8 cellular contexts compared by ENCODE assay signal in the genomic region with DNA sequence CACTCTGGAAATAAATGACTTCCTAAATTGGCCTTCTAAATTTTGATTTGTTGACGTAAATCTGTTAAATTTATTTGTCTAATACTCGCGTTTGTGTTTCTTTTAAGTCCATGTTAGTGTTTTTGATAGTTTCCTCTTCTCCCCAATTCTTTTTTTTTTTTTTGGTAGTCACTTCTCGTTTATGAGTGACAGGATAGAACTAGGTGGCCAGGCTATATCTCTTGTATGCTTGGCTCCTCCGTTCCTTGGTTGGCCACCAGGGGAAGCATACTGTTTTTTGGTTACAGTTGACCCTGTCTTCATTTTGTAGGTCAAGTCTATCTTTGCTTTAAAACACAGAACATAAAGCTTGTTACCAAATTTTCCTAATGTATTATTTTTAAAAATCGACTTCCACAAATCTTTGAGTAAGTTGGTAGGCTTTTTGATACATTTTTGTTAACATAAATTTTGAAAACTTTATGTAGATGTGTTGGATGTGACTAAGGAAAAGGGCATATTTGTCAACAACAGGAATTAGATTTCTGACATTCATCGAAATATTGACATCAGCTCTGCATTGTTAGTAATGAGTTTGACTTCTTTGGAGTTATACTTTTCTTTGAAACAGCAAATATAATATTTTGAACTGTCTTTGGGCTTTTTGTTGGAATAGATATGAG. TPM values are rescaled to one million over a fixed set of nuclear protein-coding genes. Genes with fewer than 3 reads are reported as not detected.
DNase-seq lines count a peak whose midpoint lies in the region; ATAC-seq and TF ChIP-seq lines count a peak whose summit lies in the region.

No MANE protein-coding gene starts in this region.

- H3K4me3 ChIP-seq in CD4-positive, CD25-positive, alpha-beta regulatory T cell (ENCODE audit: low read depth, low read length): peak overlapping the region; percentile 74
- H3K4me3 ChIP-seq in iPS-15b (ENCODE audit: low read depth, low read length) (peak overlapping the region; percentile 79), smooth muscle cell (peak overlapping the region; percentile 98)

- H3K27me3 Mint-ChIP-seq in CD4-positive, CD25-positive, alpha-beta regulatory T cell: peaks cover 13% of the 10 kb centered on the region
- H3K27me3 Mint-ChIP-seq in brain: peaks cover 3% of the 10 kb centered on the region

- no peaks in the 10 kb centered on the region for H3K36me3 ChIP-seq in CD4-positive, CD25-positive, alpha-beta regulatory T cell (ENCODE audit: control insufficient read depth, insufficient read depth, low read length)
- H3K36me3 ChIP-seq in iPS-15b (ENCODE audit: control insufficient read depth, insufficient read depth, low read length) (peaks cover 3% of the 10 kb centered on the region), smooth muscle cell (ENCODE audit: low read depth) (no peaks in the 10 kb centered on the region)

- H3K4me1 ChIP-seq in CD4-positive, CD25-positive, alpha-beta regulatory T cell (ENCODE audit: control insufficient read depth, insufficient read depth, low read length, poor library complexity, severe bottlenecking): peaks cover 29% of the 10 kb centered on the region
- peaks cover 11% of the 10 kb centered on the region for H3K4me1 ChIP-seq in iPS-15b (ENCODE audit: control insufficient read depth, insufficient read depth, low read length)
- peaks cover 22% of the 10 kb centered on the region for H3K4me1 ChIP-seq in smooth muscle cell (ENCODE audit: low read depth)

- WGBS in smooth muscle cell (ENCODE audit: low lambda C conversion rate): 15% methylated on average over 7 of the region's 7 CpGs

- H4K20me1 ChIP-seq in smooth muscle cell (ENCODE audit: low read depth): peaks cover 65% of the 10 kb centered on the region

- peaks cover 4% of the 10 kb centered on the region for H3K36me3 Mint-ChIP-seq in CD4-positive, CD25-positive, alpha-beta regulatory T cell
- peaks cover 43% of the 10 kb centered on the region for H3K36me3 Mint-ChIP-seq in brain

- peak; percentile 32 to 83 (median 46) for DNase-seq in CD4-positive, CD25-positive, alpha-beta regulatory T cell
- DNase-seq in H4 (ENCODE audit: low spot score) (peak; percentile 58), NCI-H2081 (lab: John Stamatoyannopoulos, UW) (peak; percentile 49 to 72), T-helper 22 cell (ENCODE audit: low read depth) (peak; percentile 19), smooth muscle cell (lab: John Stamatoyannopoulos, UW; ENCODE audit: unreplicated experiment) (no peak)

- H3K4me3 Mint-ChIP-seq in CD4-positive, CD25-positive, alpha-beta regulatory T cell: peak overlapping the region; percentile 82 to 95 (median 86)
- H3K4me3 Mint-ChIP-seq in brain: peak overlapping the region; percentile 89 to 100 (median 93)

- H3K9me3 ChIP-seq in CD4-positive, CD25-positive, alpha-beta regulatory T cell (ENCODE audit: control insufficient read depth in 2 of 2, low read length in 2 of 2): no peaks in the 10 kb centered on the region
- no peaks in the 10 kb centered on the region for H3K9me3 ChIP-seq in iPS-15b (ENCODE audit: control insufficient read depth, insufficient read depth, low read length)
- H3K9me3 ChIP-seq in smooth muscle cell (replicated peaks; ENCODE audit: low read depth): no peaks in the 10 kb centered on the region

- no peaks in the 10 kb centered on the region for H3K9me3 Mint-ChIP-seq in CD4-positive, CD25-positive, alpha-beta regulatory T cell
- H3K9me3 Mint-ChIP-seq in brain: no peaks in the 10 kb centered on the region

- no peak overlapping the region for H3K27ac ChIP-seq in CD4-positive, CD25-positive, alpha-beta regulatory T cell (ENCODE audit: insufficient read depth, low read length, poor library complexity, severe bottlenecking)
- peak overlapping the region; percentile 100 for H3K27ac ChIP-seq in smooth muscle cell (ENCODE audit: low read depth)

- H3K4me1 Mint-ChIP-seq in CD4-positive, CD25-positive, alpha-beta regulatory T cell: peaks cover 5 to 56% (median 22%) of the 10 kb centered on the region in 4 donors
- peaks cover 42% of the 10 kb centered on the region for H3K4me1 Mint-ChIP-seq in brain

- peak overlapping the region; percentile 5 to 94 (median 31) for H3K27ac Mint-ChIP-seq in CD4-positive, CD25-positive, alpha-beta regulatory T cell
- peak overlapping the region; percentile 77 to 95 (median 93) for H3K27ac Mint-ChIP-seq in brain

- ATAC-seq in CD4-positive, CD25-positive, alpha-beta regulatory T cell (ENCODE audit: low read depth in 2 of 2): no peak
- ATAC-seq in GM19324 (IDR thresholded peaks at IDR 0.05; ENCODE audit: low FRiP score, unreplicated experiment): no peak

- H3K9ac ChIP-seq in iPS-15b (ENCODE audit: low read depth, low read length) (no peak overlapping the region), smooth muscle cell (ENCODE audit: low read depth) (peak overlapping the region; percentile 90)

- H2AFZ ChIP-seq in smooth muscle cell (ENCODE audit: low read depth): no peak overlapping the region

- peak overlapping the region; percentile 89 for H3K4me2 ChIP-seq in smooth muscle cell

- peaks cover 67% of the 10 kb centered on the region for H3K79me2 ChIP-seq in smooth muscle cell (ENCODE audit: low read depth)

- no peaks in the 10 kb centered on the region for H3K27me3 ChIP-seq in CD4-positive, CD25-positive, alpha-beta regulatory T cell (ENCODE audit: control insufficient read depth, insufficient read depth, low read length)
- H3K27me3 ChIP-seq in iPS-15b (ENCODE audit: control insufficient read depth, insufficient read depth, low read length) (no peaks in the 10 kb centered on the region), smooth muscle cell (ENCODE audit: low read depth) (no peaks in the 10 kb centered on the region)

- TF ChIP-seq CTCF in brain (conservative IDR thresholded peaks at IDR 0.05) (peak; percentile 59 to 82), smooth muscle cell (IDR thresholded peaks at IDR 0.05; ENCODE audit: borderline replicate concordance, insufficient read depth, poor library complexity, severe bottlenecking) (peak; percentile 65)

- H3F3A ChIP-seq in smooth muscle cell (ENCODE audit: low read depth): no peaks in the 10 kb centered on the region

RNA-seq across cellular contexts. Expression of a gene that starts 2.2 kb away (rescaled TPM):
- total RNA-seq in CD4-positive, CD25-positive, alpha-beta regulatory T cell: 28.1 TPM
- polyA plus RNA-seq in CD4-positive, CD25-positive, alpha-beta regulatory T cell: 1 to 10 TPM in 1 of 4 donors, under 1 TPM in 3; 0.40 to 1.2 (median 0.48) TPM
- total RNA-seq in H4 (2014; rRNA removed; shearing (Covaris generic)): 8.7 and 32.9 TPM in 2 replicates
- polyA plus RNA-seq in brain (ENCODE audit: insufficient read depth, low read depth, low replicate concordance): 13.1 TPM
- total RNA-seq in smooth muscle cell: 25.7 and 29.3 TPM in 2 replicates
- 4.4 and 5.5 TPM in 2 replicates for polyA plus RNA-seq in smooth muscle cell
